In the genomic region with DNA sequence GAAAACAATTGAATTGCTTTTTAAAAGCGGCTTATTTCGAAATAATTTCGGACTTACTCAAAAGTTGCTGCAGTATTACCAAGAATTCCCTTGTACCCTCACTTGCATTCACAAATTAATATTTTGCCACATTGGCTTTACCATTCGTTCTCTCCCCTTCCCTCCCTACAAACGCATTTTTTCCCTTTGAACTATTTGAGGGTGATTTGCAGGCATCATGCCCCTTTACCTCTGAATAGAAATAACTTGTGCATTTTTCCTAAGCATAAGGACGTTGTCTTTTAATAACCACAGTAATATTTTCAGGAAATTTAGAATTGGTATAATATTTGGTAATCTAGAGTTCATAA, we compare ENCODE assay signal across 8 cellular contexts. TPM values are rescaled to one million over a fixed set of nuclear protein-coding genes. Genes with fewer than 3 reads are reported as not detected.
DNase-seq lines count a peak whose midpoint lies in the region; ATAC-seq and TF ChIP-seq lines count a peak whose summit lies in the region.

No MANE protein-coding gene starts in this region.

- H3K9ac ChIP-seq in SK-N-SH = peak overlapping the region; percentile 78
- peak overlapping the region; percentile 16 to 70 (median 48) for H3K9ac ChIP-seq in subcutaneous abdominal adipose tissue (ENCODE audit: low read length in 5 of 5)

- H3F3A ChIP-seq in SK-N-SH (replicated peaks; ENCODE audit: insufficient read depth) = peaks cover 33% of the 10 kb centered on the region

- no peaks in the 10 kb centered on the region for H3K9me2 ChIP-seq in SK-N-SH

- peak; percentile 44 for DNase-seq in SK-N-SH
- no peak for DNase-seq in activated CD8-positive, alpha-beta T cell treated with anti-CD3 and anti-CD28 coated beads, Interleukin-2, amount 10 ng/mL, durations not matched to agents 7 days and 5 days
- DNase-seq in immature natural killer cell = no peak
- no peak for DNase-seq in activated effector memory CD4-positive, alpha-beta T cell treated with anti-CD3 and anti-CD28 coated beads, Interleukin-2, amount 50 U/mL, for 16 hours
- DNase-seq in LoVo (ENCODE audit: low spot score) = no peak
- DNase-seq in mucosa of gallbladder (ENCODE audit: low spot score) = no peak

- peaks cover 0 to 3% of the 10 kb centered on the region in 2 experiments; a peak in 2 of 4 replicates for H3K4me1 ChIP-seq in SK-N-SH (ENCODE audit: control insufficient read depth in 1 of 2, insufficient read depth in 2 of 2, low read depth in 1 of 2, low read length in 1 of 2)
- H3K4me1 ChIP-seq in subcutaneous abdominal adipose tissue (ENCODE audit: control insufficient read depth in 5 of 5, insufficient read depth in 5 of 5, low read length in 5 of 5) = peaks cover 0 to 13% (median 10%) of the 10 kb centered on the region in 5 donors

- peak overlapping the region; percentile 85 for H3K27ac Mint-ChIP-seq in activated CD8-positive, alpha-beta T cell treated with anti-CD3 and anti-CD28 coated beads, Interleukin-2, amount 10 ng/mL, durations not matched to agents 7 days and 5 days
- H3K27ac Mint-ChIP-seq in immature natural killer cell = peak overlapping the region; percentile 76 to 89 (median 85)

- peak overlapping the region; percentile 79; the same call in 1 of the 2 replicates for H2AFZ ChIP-seq in SK-N-SH (ENCODE audit: low read depth)

- WGBS in SK-N-SH (ENCODE audit: low lambda C conversion rate) = 2% methylated on average over 6 of the region's 6 CpGs

- H4K20me1 ChIP-seq in SK-N-SH (ENCODE audit: insufficient read depth) = no peaks in the 10 kb centered on the region

- peak overlapping the region; percentile 92 for H3K4me2 ChIP-seq in SK-N-SH

- H3K27ac ChIP-seq in SK-N-SH (ENCODE audit: low read depth in 2 of 2, low read length in 1 of 2) (peak overlapping the region; percentile 39 to 81; a peak in 3 of 4 replicates), subcutaneous abdominal adipose tissue (ENCODE audit: low read depth, low read length) (peak overlapping the region; percentile 46)

- TF ChIP-seq CTCF in SK-N-SH (IDR thresholded peaks at IDR 0.05) = no peak

- CTCF ChIA-PET in SK-N-SH (lab: Yijun Ruan, JAX) = no interaction called here
- CTCF ChIA-PET in activated CD8-positive, alpha-beta T cell treated with anti-CD3 and anti-CD28 coated beads, Interleukin-2, amount 10 ng/mL, durations not matched to agents 7 days and 5 days (lab: Charles Lee) = no interaction called here

- no peak for TF ChIP-seq RAD21 in SK-N-SH (IDR thresholded peaks at IDR 0.05; ENCODE audit: low read length)

- peaks cover 29% of the 10 kb centered on the region for H3K36me3 Mint-ChIP-seq in activated CD8-positive, alpha-beta T cell treated with anti-CD3 and anti-CD28 coated beads, Interleukin-2, amount 10 ng/mL, durations not matched to agents 7 days and 5 days (ENCODE audit: low read depth)
- peaks cover 11 to 16% (median 14%) of the 10 kb centered on the region in 3 donors for H3K36me3 Mint-ChIP-seq in immature natural killer cell

- peak overlapping the region; percentile 93 for H3K4me3 Mint-ChIP-seq in activated CD8-positive, alpha-beta T cell treated with anti-CD3 and anti-CD28 coated beads, Interleukin-2, amount 10 ng/mL, durations not matched to agents 7 days and 5 days
- peak overlapping the region; percentile 83 to 100 (median 99) for H3K4me3 Mint-ChIP-seq in immature natural killer cell

- H3K36me3 ChIP-seq in SK-N-SH (replicated peaks in 1 of 2; ENCODE audit: control insufficient read depth in 1 of 2, insufficient read depth in 2 of 2, low read length in 1 of 2) = peaks cover 43 to 44% of the 10 kb centered on the region in 2 experiments
- peaks cover 10 to 21% (median 18%) of the 10 kb centered on the region in 5 donors for H3K36me3 ChIP-seq in subcutaneous abdominal adipose tissue (ENCODE audit: control insufficient read depth in 5 of 5, insufficient read depth in 5 of 5, low read length in 5 of 5)

- no peak for TF ChIP-seq EP300 in SK-N-SH (IDR thresholded peaks at IDR 0.05; ENCODE audit: borderline replicate concordance in 1 of 2, low read depth in 1 of 2, low read length in 1 of 2)

- peak overlapping the region; percentile 80 to 88 for H3K4me3 ChIP-seq in SK-N-SH (ENCODE audit: low read depth in 2 of 2, low read length in 1 of 2)
- peak overlapping the region; percentile 65 to 93 (median 84) for H3K4me3 ChIP-seq in subcutaneous abdominal adipose tissue (ENCODE audit: low read depth in 1 of 5, low read length in 5 of 5)

- no peak for ATAC-seq in SK-N-SH treated with all-trans-retinoic acid at 6 μM for 48 hours
- ATAC-seq in activated CD8-positive, alpha-beta T cell treated with anti-CD3 and anti-CD28 coated beads, Interleukin-2, amount 10 ng/mL, durations not matched to agents 7 days and 5 days = no peak

- POLR2A ChIA-PET in SK-N-SH (lab: Yijun Ruan, JAX) = no interaction called here
- POLR2A ChIA-PET in activated CD8-positive, alpha-beta T cell treated with anti-CD3 and anti-CD28 coated beads, Interleukin-2, amount 10 ng/mL, durations not matched to agents 7 days and 5 days (lab: Charles Lee) = no interaction called here

- peaks cover 21% of the 10 kb centered on the region for H3K4me1 Mint-ChIP-seq in activated CD8-positive, alpha-beta T cell treated with anti-CD3 and anti-CD28 coated beads, Interleukin-2, amount 10 ng/mL, durations not matched to agents 7 days and 5 days (ENCODE audit: low read depth)
- H3K4me1 Mint-ChIP-seq in immature natural killer cell = peaks cover 12 to 22% of the 10 kb centered on the region in 2 donors

- no peaks in the 10 kb centered on the region for H3K9me3 Mint-ChIP-seq in activated CD8-positive, alpha-beta T cell treated with anti-CD3 and anti-CD28 coated beads, Interleukin-2, amount 10 ng/mL, durations not matched to agents 7 days and 5 days (ENCODE audit: insufficient read depth)
- no peaks in the 10 kb centered on the region for H3K9me3 Mint-ChIP-seq in immature natural killer cell

- no peaks in the 10 kb centered on the region for H3K27me3 Mint-ChIP-seq in activated CD8-positive, alpha-beta T cell treated with anti-CD3 and anti-CD28 coated beads, Interleukin-2, amount 10 ng/mL, durations not matched to agents 7 days and 5 days (ENCODE audit: low read depth)
- H3K27me3 Mint-ChIP-seq in immature natural killer cell (ENCODE audit: low read depth in 3 of 3) = peaks cover 0 to 2% (median 0%) of the 10 kb centered on the region in 3 donors

- H3K27me3 ChIP-seq in SK-N-SH (ENCODE audit: insufficient read depth) (no peaks in the 10 kb centered on the region), subcutaneous abdominal adipose tissue (ENCODE audit: control insufficient read depth in 5 of 5, insufficient read depth in 4 of 5, low read length in 5 of 5) (no peaks in the 10 kb centered on the region)

- H3K9me3 ChIP-seq in SK-N-SH (no peaks in the 10 kb centered on the region), subcutaneous abdominal adipose tissue (ENCODE audit: control insufficient read depth in 5 of 5, low read length in 5 of 5) (no peaks in the 10 kb centered on the region)

- peaks cover 20% of the 10 kb centered on the region for H3K79me2 ChIP-seq in SK-N-SH (ENCODE audit: insufficient read depth)

TF ChIP-seq in SK-N-SH, 30 proteins besides CTCF, POLR2A, EP300 and RAD21:
- no peak for TF ChIP-seq USF1 (IDR thresholded peaks at IDR 0.05; ENCODE audit: borderline replicate concordance, low read depth)

TF ChIP-seq in SK-N-SH treated with all-trans-retinoic acid at 6 μM for 48 hours, 23 proteins besides CTCF, POLR2A, EP300 and RAD21:
- TF ChIP-seq PPARA (CRISPR knock-in tag; IDR thresholded peaks at IDR 0.05; ENCODE audit: borderline replicate concordance) = no peak
- no peak for TF ChIP-seq ISL1 (CRISPR knock-in tag; IDR thresholded peaks at IDR 0.05)
- TF ChIP-seq ARNTL (CRISPR knock-in tag; IDR thresholded peaks at IDR 0.05; ENCODE audit: borderline replicate concordance, low read depth) = no peak
- no peak for TF ChIP-seq TOX (CRISPR knock-in tag; IDR thresholded peaks at IDR 0.05; ENCODE audit: borderline replicate concordance)
- TF ChIP-seq ZFP30 (CRISPR knock-in tag; IDR thresholded peaks at IDR 0.05) = no peak
- no peak for TF ChIP-seq ZFP3 (CRISPR knock-in tag; IDR thresholded peaks at IDR 0.05)
- no peak for TF ChIP-seq ZNF8 (CRISPR knock-in tag; IDR thresholded peaks at IDR 0.05)
- TF ChIP-seq ZC3H10 (CRISPR knock-in tag; IDR thresholded peaks at IDR 0.05) = no peak
- no peak for TF ChIP-seq CSDC2 (CRISPR knock-in tag; IDR thresholded peaks at IDR 0.05)

RNA-seq across cellular contexts. Expression of gene CCDC138, which starts 0.6 kb away (rescaled TPM):
- 1.2 and 1.4 TPM in 2 replicates for polyA plus RNA-seq in SK-N-SH (2012; rRNA removed)
- 1.8 and 1.9 TPM in 2 replicates for polyA plus RNA-seq in SK-N-SH (2012; cell fraction: cytosol; rRNA removed)
- 1.7 and 2.5 TPM in 2 replicates for polyA plus RNA-seq in SK-N-SH (2012; cell fraction: nucleus; rRNA removed)
- 10 to 100 TPM in 1 of 2 experiments, 1 to 10 TPM in 1; 8.1 to 10.5 TPM for total RNA-seq in activated CD8-positive, alpha-beta T cell treated with anti-CD3 and anti-CD28 coated beads, Interleukin-2, amount 10 ng/mL, durations not matched to agents 7 days and 5 days
- 1 to 10 TPM; 3.4 to 5.1 (median 3.7) TPM for polyA plus RNA-seq in immature natural killer cell
- total RNA-seq in mucosa of gallbladder = 4.9 TPM
